In the genomic region with DNA sequence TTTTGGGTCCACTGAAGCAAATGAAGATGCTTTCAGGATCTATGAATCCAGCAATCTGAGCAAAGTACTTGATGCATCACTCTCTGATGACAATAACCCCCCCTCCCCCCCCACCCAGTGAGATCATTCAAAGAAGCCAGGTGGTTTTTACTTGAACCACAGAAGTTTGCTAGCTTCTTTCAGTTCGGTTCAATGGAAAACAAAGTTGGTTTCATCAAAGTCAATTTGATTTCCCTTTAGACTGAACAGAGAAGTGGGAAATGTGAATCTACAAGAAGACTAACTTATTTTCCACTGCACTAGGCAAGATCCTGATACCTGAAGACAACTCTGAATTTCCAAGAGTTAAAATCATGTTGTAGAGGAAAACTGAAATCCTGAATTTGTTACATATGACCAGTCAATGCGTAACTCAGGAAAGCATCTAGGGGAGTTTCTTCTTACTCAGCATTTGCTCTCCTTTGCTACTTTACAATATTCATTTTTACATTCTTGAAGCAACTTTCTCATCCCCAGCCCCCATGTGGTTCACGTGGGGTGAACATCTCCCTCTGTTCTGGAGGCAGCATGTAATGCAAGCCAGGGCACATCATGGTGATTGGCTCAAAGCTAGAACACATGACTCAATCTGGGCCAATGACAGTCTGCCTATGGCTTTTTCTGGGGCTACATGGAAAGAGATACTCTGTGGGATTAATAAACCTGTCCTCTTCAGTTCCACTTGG, we compare ENCODE assay signal across 8 cellular contexts.
A peak's percentile ranks its signal among the peaks of the same experiment; 100 is the strongest.
DNase-seq lines count a peak whose midpoint lies in the region; ATAC-seq and TF ChIP-seq lines count a peak whose summit lies in the region.

No MANE protein-coding gene starts in this region.

- H3K27me3 Mint-ChIP-seq in T-helper 2 cell treated with Interferon-gamma antibody and Interleukin-4, amounts not matched to agents 5 μg/mL and 100 μg/mL, for 36 hours (ENCODE audit: low read depth): no peaks in the 10 kb centered on the region

- TF ChIP-seq CTCF in thyroid gland (IDR thresholded peaks at IDR 0.05): no peak

- peaks cover 50% of the 10 kb centered on the region for H3K36me3 Mint-ChIP-seq in T-helper 2 cell treated with Interferon-gamma antibody and Interleukin-4, amounts not matched to agents 5 μg/mL and 100 μg/mL, for 36 hours (ENCODE audit: low read depth)

- H3K4me1 ChIP-seq in thyroid gland: peaks cover 39% of the 10 kb centered on the region in 2 donors

- peak; percentile 74 for DNase-seq in T-helper 2 cell treated with Interferon-gamma antibody and Interleukin-4, amounts not matched to agents 5 μg/mL and 100 μg/mL, for 36 hours (ENCODE audit: low spot score)
- DNase-seq in effector CD8-positive, alpha-beta T cell (lab: John Stamatoyannopoulos, UW): peak; percentile 60
- DNase-seq in stimulated activated CD8-positive, alpha-beta memory T cell treated with anti-CD3 and anti-CD28 coated beads, Interleukin-2, amount 100 ng/mL, for 48 hours (ENCODE audit: low read depth in 2 of 2): peak; percentile 30 to 59
- DNase-seq in cortex of kidney (lab: John Stamatoyannopoulos, UW): no peak
- DNase-seq in thyroid gland: no peak
- no peak for DNase-seq in NCI-H2081 treated with DMSO at 0.1 percent for 48 hours (lab: John Stamatoyannopoulos, UW)

- peaks cover 6% of the 10 kb centered on the region for H3K9me3 Mint-ChIP-seq in T-helper 2 cell treated with Interferon-gamma antibody and Interleukin-4, amounts not matched to agents 5 μg/mL and 100 μg/mL, for 36 hours

- H3K4me1 Mint-ChIP-seq in T-helper 2 cell treated with Interferon-gamma antibody and Interleukin-4, amounts not matched to agents 5 μg/mL and 100 μg/mL, for 36 hours (ENCODE audit: low read depth): peaks cover 49% of the 10 kb centered on the region

- 93 to 95% methylated on average over 3 of the region's 3 CpGs for WGBS in thyroid gland, 2 donors

- peak overlapping the region in 1 of 3 donors; percentile 11 for H3K27ac ChIP-seq in thyroid gland

- peak overlapping the region; percentile 94 for H3K27ac Mint-ChIP-seq in T-helper 2 cell treated with Interferon-gamma antibody and Interleukin-4, amounts not matched to agents 5 μg/mL and 100 μg/mL, for 36 hours

- H3K9me3 ChIP-seq in thyroid gland: no peaks in the 10 kb centered on the region

- no peak for TF ChIP-seq POLR2A in thyroid gland (IDR thresholded peaks at IDR 0.05)

- peak; percentile 57 for ATAC-seq in HG02623 (IDR thresholded peaks at IDR 0.05; ENCODE audit: unreplicated experiment)

- no peaks in the 10 kb centered on the region for H3K27me3 ChIP-seq in thyroid gland

- intact Hi-C loops in thyroid gland (cut with DNase I): loop anchor here (10.0 kb wide), 1 partner anchor 574 kb away; a partner anchor contains a TSS

- peak overlapping the region; percentile 19; the same call in 1 of the 2 replicates for H3K4me3 ChIP-seq in GM08714 (ENCODE audit: low read length)
- no peak overlapping the region for H3K4me3 ChIP-seq in thyroid gland (replicated peaks in 1 of 3)

- H3K36me3 ChIP-seq in thyroid gland: peaks cover 10% of the 10 kb centered on the region in 2 donors

- H3K4me3 Mint-ChIP-seq in T-helper 2 cell treated with Interferon-gamma antibody and Interleukin-4, amounts not matched to agents 5 μg/mL and 100 μg/mL, for 36 hours: peak overlapping the region; percentile 72

Comparison
In these comparisons a context has a peak if more than half of its experiments do, and no peak if none do; other contexts are left out.
1. DNase-seq: peak in T-helper 2 cell treated with Interferon-gamma antibody and Interleukin-4, amounts not matched to agents 5 μg/mL and 100 μg/mL, for 36 hours (single experiment), effector CD8-positive, alpha-beta T cell (single experiment) and stimulated activated CD8-positive, alpha-beta memory T cell treated with anti-CD3 and anti-CD28 coated beads, Interleukin-2, amount 100 ng/mL, for 48 hours (2 of 2); none in cortex of kidney (single experiment), thyroid gland (0 of 2) and NCI-H2081 treated with DMSO at 0.1 percent for 48 hours (single experiment).